ENCODE assay signal across 11 cellular contexts in the genomic region with DNA sequence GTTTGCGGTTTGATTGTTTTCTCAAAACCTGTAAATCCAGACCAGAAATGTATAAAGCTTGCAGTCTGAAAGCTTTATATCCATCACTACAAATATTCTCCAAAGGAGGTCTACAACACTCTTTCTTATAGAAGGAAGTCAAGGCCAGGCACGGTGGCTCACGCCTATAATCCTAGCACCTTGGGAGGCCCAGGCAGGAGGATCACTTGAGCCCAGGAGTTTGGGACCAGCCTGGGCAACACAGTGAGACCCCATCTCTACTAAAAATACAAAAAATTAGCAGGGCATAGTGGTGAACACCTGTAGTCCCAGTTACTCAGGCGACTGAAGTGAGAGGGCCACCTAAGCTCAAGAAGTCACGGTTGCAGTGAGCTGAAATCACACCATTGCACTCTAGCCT. TPM values are rescaled to one million over a fixed set of nuclear protein-coding genes. Genes with fewer than 3 reads are reported as not detected.
DNase-seq lines count a peak whose midpoint lies in the region; ATAC-seq, FAIRE-seq and TF ChIP-seq lines count a peak whose summit lies in the region.
"Not testable (repeated sequence)": the region's sequence is repeated elsewhere in the genome, so short reads cannot be mapped to it uniquely, and the experiment has no call there.
"Had no signal": no experiment of that assay in that cellular context is flagged by ENCODE, and none has a peak within 500 bp of the region (broad histone marks: within the 10 kb centered on the region; RNA-seq: fewer than 3 reads in every experiment).

No MANE protein-coding gene starts in this region.

- peaks cover 39% of the 10 kb centered on the region for H3K27me3 ChIP-seq in GM23338 (ENCODE audit: insufficient read depth)
- H3K27me3 ChIP-seq in HepG2 (ENCODE audit: control insufficient read depth in 1 of 2, insufficient read depth in 2 of 2, low read length in 2 of 2) = not testable (repeated sequence)

- not testable (repeated sequence) for H3K4me3 Mint-ChIP-seq in GM23338, WTC11

- H3K9me2 ChIP-seq in GM23338 (ENCODE audit: insufficient read depth) = not testable (repeated sequence)

- in situ Hi-C loops in HepG2 (cut with HindIII; ENCODE audit: extremely low pct_ligation_motif_present, low pct_unique_long_range_greater_than_20kb) = loop anchor here (10.0 kb wide), 2 partner anchors 1347 to 1477 kb away; no protein-coding TSS in a partner anchor

- H3K9me3 ChIP-seq in HEK293 (ENCODE audit: control insufficient read depth, insufficient read depth, low read depth, low read length); HepG2 (ENCODE audit: low read length): not testable (repeated sequence)

- H3K4me1 ChIP-seq in GM23338 (ENCODE audit: insufficient read depth) (peaks cover 48% of the 10 kb centered on the region), HepG2 (ENCODE audit: insufficient read depth, low read length) (peaks cover 41% of the 10 kb centered on the region)
- H3K4me1 ChIP-seq in HEK293 (ENCODE audit: control insufficient read depth, insufficient read depth, low read length) = not testable (repeated sequence)

- CTCF ChIA-PET in HEK293 (lab: Yijun Ruan, JAX) = interaction anchor here (0.5 to 1.3 kb wide), 5 partner anchors 280 to 1345 kb away, joined by 3 to 11 read pairs (median 3); no protein-coding TSS in a partner anchor
- CTCF ChIA-PET in WTC11 (lab: Charles Lee); HepG2 (lab: Yijun Ruan, JAX; ENCODE audit: low intra/inter-chr PET ratio, low total read pairs): not testable (repeated sequence)

- POLR2A ChIA-PET in HEK293 (lab: Yijun Ruan, JAX) (interaction anchor here (0.6 to 3.5 kb wide), 2 partner anchors 9 to 11 kb away, joined by 3 to 13 read pairs; a partner anchor contains a TSS), WTC11 (lab: Charles Lee) (interaction anchor here (0.7 to 1.6 kb wide), 3 partner anchors 9 to 399 kb away, joined by 3 to 6 read pairs (median 4); a partner anchor contains a TSS), HepG2 (lab: Yijun Ruan, JAX) (interaction anchor here (0.9 to 2.9 kb wide), 2 partner anchors 8 to 19 kb away, joined by 3 to 13 read pairs; a partner anchor contains a TSS)

- H3K79me2 ChIP-seq in GM23338 (replicated peaks; ENCODE audit: insufficient read depth); HepG2 (ENCODE audit: insufficient read depth, low read length): not testable (repeated sequence)

- not testable (repeated sequence) for H3F3A ChIP-seq in GM23338 (replicated peaks; ENCODE audit: low read depth)

- WGBS in HepG2 (ENCODE audit: low lambda C conversion rate) = 78% methylated on average over 5 of the region's 5 CpGs

- H3K27me3 Mint-ChIP-seq in GM23338 (ENCODE audit: insufficient read depth, low read depth, poor library complexity) (peaks cover 36% of the 10 kb centered on the region), WTC11 (ENCODE audit: low read depth) (peaks cover 50% of the 10 kb centered on the region)

- not testable (repeated sequence) for FAIRE-seq in HepG2 (lab: Jason Lieb, UNC)

- H2AFZ ChIP-seq in GM23338 = 0 out of 2 replicates have a peak overlapping the region, but pooled peaks have one; percentile 72
- H2AFZ ChIP-seq in HepG2 (ENCODE audit: low read length) = not testable (repeated sequence)

- TF ChIP-seq EP300 in HepG2 (IDR thresholded peaks at IDR 0.05; ENCODE audit: low read depth in 2 of 2, low read length in 2 of 2); HepG2 (CRISPR knock-in tag; IDR thresholded peaks at IDR 0.05; ENCODE audit: borderline replicate concordance): not testable (repeated sequence)

- DNase-seq in GM23338 (ENCODE audit: low spot score); WTC11 (ENCODE audit: low spot score); HepG2 (ENCODE audit: low spot score): not testable (repeated sequence)

- not testable (repeated sequence) for H3K27ac Mint-ChIP-seq in GM23338, WTC11

- not testable (repeated sequence) for TF ChIP-seq RAD21 in HepG2 (CRISPR knock-in tag; IDR thresholded peaks at IDR 0.05)

- not testable (repeated sequence) for H3K9ac ChIP-seq in HepG2 (ENCODE audit: insufficient read depth, low read depth, low read length)

- not testable (repeated sequence) for BruUV-seq in HepG2 (replicated peaks; lab: Mats Ljungman, UMichigan)

- not testable (repeated sequence) for TF ChIP-seq CTCF in GM23338 (conservative IDR thresholded peaks at IDR 0.05; ENCODE audit: low read depth in 2 of 2); HEK293 (tag by site-specific recombination; IDR thresholded peaks at IDR 0.05); WTC11 (IDR thresholded peaks at IDR 0.05); HepG2 (CRISPR knock-in tag; IDR thresholded peaks at IDR 0.05)

- H3K4me2 ChIP-seq in GM23338 (peak overlapping the region; percentile 64; the same call in 1 of the 2 replicates), HepG2 (ENCODE audit: low read depth, low read length) (peak overlapping the region; percentile 52; the same call in 1 of the 2 replicates)

- not testable (repeated sequence) for H3K36me3 Mint-ChIP-seq in GM23338 (ENCODE audit: low read depth); WTC11

- not testable (repeated sequence) for ATAC-seq in GM23338, WTC11, HepG2

- intact Hi-C loops in HepG2 (cut with micrococcal nuclease; ENCODE audit: unreplicated experiment) = loop anchor here (10.0 kb wide), 1 partner anchor 427 kb away; no protein-coding TSS in a partner anchor

- H3K36me3 ChIP-seq in GM23338 (ENCODE audit: insufficient read depth); HEK293 (ENCODE audit: control insufficient read depth in 2 of 2, insufficient read depth in 1 of 2, low read length in 2 of 2); HepG2 (replicated peaks in 1 of 2; ENCODE audit: control insufficient read depth in 1 of 2, insufficient read depth in 2 of 2, low read length in 2 of 2): not testable (repeated sequence)

- H3K4me3 ChIP-seq in GM23338; HEK293 (ENCODE audit: low read depth, low read length); HepG2 (replicated peaks in 1 of 3; ENCODE audit: insufficient read depth in 1 of 3, low read depth in 2 of 3, low read length in 3 of 3): not testable (repeated sequence)

- peaks cover 49% of the 10 kb centered on the region for H3K4me1 Mint-ChIP-seq in GM23338
- peaks cover 53% of the 10 kb centered on the region for H3K4me1 Mint-ChIP-seq in WTC11

- not testable (repeated sequence) for H4K20me1 ChIP-seq in GM23338 (replicated peaks; ENCODE audit: insufficient read depth); HepG2 (ENCODE audit: insufficient read depth, low read length)

- H3K9me3 Mint-ChIP-seq in GM23338, WTC11: not testable (repeated sequence)

- H3K27ac ChIP-seq in GM23338 (ENCODE audit: low read depth); HEK293 (ENCODE audit: extremely low read depth, low read depth, low read length); HepG2 (ENCODE audit: extremely low read length, insufficient read depth, low read length): not testable (repeated sequence)

- TF ChIP-seq POLR2A in HepG2 (IDR thresholded peaks at IDR 0.05; ENCODE audit: insufficient read depth in 1 of 2, low read depth in 2 of 2, low read length in 2 of 2) = not testable (repeated sequence)

TF ChIP-seq in HEK293, 187 proteins besides CTCF, POLR2A, EP300 and RAD21:
- TF ChIP-seq ZNF121 (tag by site-specific recombination; IDR thresholded peaks at IDR 0.05) = peak; percentile 54; the same call in 1 of the 2 replicates

TF ChIP-seq in WTC11, 78 proteins besides CTCF, POLR2A, EP300 and RAD21:
- peak; percentile 94 for TF ChIP-seq ZNF121 (CRISPR knock-in tag; IDR thresholded peaks at IDR 0.05)

TF ChIP-seq in HepG2, 621 proteins besides CTCF, POLR2A, EP300 and RAD21:
- peak; percentile 49 for TF ChIP-seq ZNF121 (CRISPR knock-in tag; IDR thresholded peaks at IDR 0.05)

RNA-seq across cellular contexts. Expression of a gene that starts 8.9 kb away (rescaled TPM):
- total RNA-seq in GM23338 (2014; rRNA removed; shearing (Covaris generic)) = 4.4 and 5.8 TPM in 2 replicates
- polyA plus RNA-seq in GM23338 (2016; fragmentation: Nextera tagmentation; extraction: Ambion mirVana) (4.4 and 4.8 TPM in 2 replicates), HepG2 (2011; rRNA removed) (16.1 and 18.5 TPM in 2 replicates)
- total RNA-seq in WTC11 (2021) (8.1 to 9.0 TPM (median 8.9 TPM) in 3 replicates), HepG2 (2016; rRNA removed; fragmentation: Illumina TruSeq; extraction: Trizol) (27.6 and 40.1 TPM in 2 replicates)
- 6.2 and 7.6 TPM in 2 replicates for total RNA-seq in HepG2 (2016; cell fraction: cytosol; rRNA removed; fragmentation: Illumina TruSeq; extraction: Trizol; ENCODE audit: low read depth)
- total RNA-seq in HepG2 (2016; cell fraction: insoluble cytoplasmic fraction; rRNA removed; fragmentation: Illumina TruSeq; extraction: Trizol) = 27.6 and 38.4 TPM in 2 replicates
- total RNA-seq in HepG2 (2016; cell fraction: membrane; rRNA removed; fragmentation: Illumina TruSeq; extraction: Trizol) = 33.8 and 35.1 TPM in 2 replicates
- 41.9 and 42.0 TPM in 2 replicates for total RNA-seq in HepG2 (2016; cell fraction: nucleus; rRNA removed; fragmentation: Illumina TruSeq; extraction: Trizol)
- 16.5 and 16.7 TPM in 2 replicates for polyA plus RNA-seq in HepG2 (2011; cell fraction: cytosol; rRNA removed)
- 27.0 and 29.5 TPM in 2 replicates for polyA plus RNA-seq in HepG2 (2011; cell fraction: nucleus; rRNA removed)
- 52.8 and 54.6 TPM in 2 replicates for polyA plus RNA-seq in HepG2 (2012)
- 4.1 and 5.3 TPM in 2 replicates for polyA plus RNA-seq in HepG2 (2016; cell fraction: cytosol; fragmentation: Illumina TruSeq; extraction: Trizol; ENCODE audit: low read depth)
- 85.8 and 117 TPM in 2 replicates for polyA plus RNA-seq in HepG2 (2016; cell fraction: insoluble cytoplasmic fraction; fragmentation: Illumina TruSeq; extraction: Trizol; ENCODE audit: low read depth)
- polyA plus RNA-seq in HepG2 (2016; cell fraction: membrane; fragmentation: Illumina TruSeq; extraction: Trizol; ENCODE audit: low read depth) = 19.3 and 23.2 TPM in 2 replicates
- polyA plus RNA-seq in HepG2 (2016; cell fraction: nucleus; fragmentation: Illumina TruSeq; extraction: Trizol; ENCODE audit: insufficient read depth, low read depth) = 116 and 117 TPM in 2 replicates
- 44.5 TPM in 1 of 2 replicates, not detected in the other for polyA minus RNA-seq in HepG2 (2011; rRNA and poly(A)+ RNA removed; ENCODE audit: low replicate concordance)
- 90.2 and 106 TPM in 2 replicates for polyA minus RNA-seq in HepG2 (2011; cell fraction: cytosol; rRNA and poly(A)+ RNA removed)
- polyA minus RNA-seq in HepG2 (2011; cell fraction: nucleus; rRNA and poly(A)+ RNA removed) = 25.2 and 26.5 TPM in 2 replicates
- total RNA-seq: B cell; CD4-positive, alpha-beta memory T cell; CD4-positive, alpha-beta T cell; CD4-positive, CD25-positive, alpha-beta regulatory T cell; CD8-positive, alpha-beta memory T cell; CD8-positive, alpha-beta T cell had no signal
- polyA plus RNA-seq: CD14-positive monocyte; CD4-positive, alpha-beta memory T cell; CD4-positive, CD25-positive, alpha-beta regulatory T cell; CD8-positive, alpha-beta memory T cell had no signal
